Comparison of ENCODE assay signal across 23 cellular contexts in genomic region chr5:37533851-37534250, GRCh38.
DNase-seq lines count a peak whose midpoint lies in the region; ATAC-seq, FAIRE-seq and TF ChIP-seq lines count a peak whose summit lies in the region.
"Had no signal": no experiment of that assay in that cellular context is flagged by ENCODE, and none has a peak within 500 bp of the region (broad histone marks: within the 10 kb centered on the region; RNA-seq: fewer than 3 reads in every experiment).

No MANE protein-coding gene starts in this region.

- no peaks in the 10 kb centered on the region for H3K36me3 ChIP-seq in adipocyte (ENCODE audit: control insufficient read depth, insufficient read depth, low read length, severe bottlenecking)
- H3K36me3 ChIP-seq: neural progenitor cell, uterus had no signal

- H3K4me3 Mint-ChIP-seq in HFFc6 = no peak overlapping the region
- H3K4me3 Mint-ChIP-seq: activated B cell treated with CpG ODN at 0.5 μM for 24 hours; activated CD4-positive, alpha-beta memory T cell treated with anti-CD3 and anti-CD28 coated beads, Interleukin-2, amount 10 ng/mL, durations not matched to agents 7 days and 5 days; activated naive CD4-positive, alpha-beta T cell treated with anti-CD3 and anti-CD28 coated beads for 36 hours; activated T-cell treated with anti-CD3 and anti-CD28 coated beads, Interleukin-2, amount 50 U/mL, for 24 hours; neural progenitor cell; T-helper 2 cell treated with Interferon-gamma antibody and Interleukin-4, amounts not matched to agents 5 μg/mL and 100 μg/mL, for 36 hours had no signal

- H3K9me3 ChIP-seq in A549 (no peaks in the 10 kb centered on the region), adipocyte (ENCODE audit: control insufficient read depth, low read length) (no peaks in the 10 kb centered on the region)
- H3K9me3 ChIP-seq: uterus had no signal

- no peak for TF ChIP-seq EP300 in A549 (IDR thresholded peaks at IDR 0.05)

- H3K36me3 Mint-ChIP-seq in HFFc6 (ENCODE audit: low read depth) = peaks cover 8% of the 10 kb centered on the region; the same call in 1 of the 2 replicates

- H3K9me3 Mint-ChIP-seq in HFFc6 = no peaks in the 10 kb centered on the region

- DNase-seq in A549 (ENCODE audit: low read depth in 1 of 2, low spot score in 1 of 2) (peak in 1 of 2 experiments; percentile 53), HFFc6 (peak; percentile 60), adipocyte (ENCODE audit: low read depth) (peak; percentile 18), foreskin keratinocyte (peak; percentile 88 to 96), ecto neural progenitor cell (ENCODE audit: low spot score) (no peak)
- DNase-seq in effector CD4-positive, alpha-beta T cell = no peak
- no peak for DNase-seq in central memory CD4-positive, alpha-beta T cell
- DNase-seq: activated B cell treated with CpG ODN at 0.5 μM for 24 hours; activated CD4-positive, alpha-beta memory T cell treated with anti-CD3 and anti-CD28 coated beads, Interleukin-2, amount 10 ng/mL, durations not matched to agents 7 days and 5 days; activated naive CD4-positive, alpha-beta T cell treated with anti-CD3 and anti-CD28 coated beads for 36 hours; activated T-cell treated with anti-CD3 and anti-CD28 coated beads, Interleukin-2, amount 50 U/mL, for 24 hours; DMS 273 treated with DMSO at 0.1 percent for 48 hours; left ventricle myocardium inferior; NCI-H1417; NCI-H526 treated with DMSO at 0.1 percent for 48 hours; spleen; substantia nigra; uterus had no signal

- H3K4me1 ChIP-seq in A549 (peaks cover 5% of the 10 kb centered on the region), adipocyte (ENCODE audit: control insufficient read depth, insufficient read depth, low read length) (no peaks in the 10 kb centered on the region), foreskin keratinocyte (peaks cover under 1% of the 10 kb centered on the region)
- H3K4me1 ChIP-seq: left ventricle myocardium inferior, neural progenitor cell, spleen, uterus had no signal

- 84% methylated on average over 5 of the region's 6 CpGs for WGBS in A549 (ENCODE audit: missing lambda C conversion rate)

- no peak for TF ChIP-seq POLR2A in A549 (IDR thresholded peaks at IDR 0.05; ENCODE audit: low read length)

- no peaks in the 10 kb centered on the region for H3K27me3 Mint-ChIP-seq in HFFc6 (ENCODE audit: insufficient read depth)
- H3K27me3 Mint-ChIP-seq: activated B cell treated with CpG ODN at 0.5 μM for 24 hours; activated CD4-positive, alpha-beta memory T cell treated with anti-CD3 and anti-CD28 coated beads, Interleukin-2, amount 10 ng/mL, durations not matched to agents 7 days and 5 days; activated T-cell treated with anti-CD3 and anti-CD28 coated beads, Interleukin-2, amount 50 U/mL, for 24 hours had no signal

- H3K9ac ChIP-seq in adipocyte (ENCODE audit: low read length) = no peak overlapping the region
- H3K9ac ChIP-seq: neural progenitor cell had no signal

- H3K4me1 Mint-ChIP-seq in HFFc6 (ENCODE audit: low read depth) = peaks cover 27% of the 10 kb centered on the region
- H3K4me1 Mint-ChIP-seq: activated B cell treated with CpG ODN at 0.5 μM for 24 hours; activated CD4-positive, alpha-beta memory T cell treated with anti-CD3 and anti-CD28 coated beads, Interleukin-2, amount 10 ng/mL, durations not matched to agents 7 days and 5 days; neural progenitor cell had no signal

- H3K27me3 ChIP-seq in adipocyte (replicated peaks; ENCODE audit: control insufficient read depth, insufficient read depth, low read length) (no peaks in the 10 kb centered on the region), foreskin keratinocyte (no peaks in the 10 kb centered on the region)
- H3K27me3 ChIP-seq: neural progenitor cell, spleen, uterus had no signal

- TF ChIP-seq RAD21 in A549 (conservative IDR thresholded peaks at IDR 0.05 in 1 of 2, IDR thresholded peaks at IDR 0.05 in 1 of 2) = no peak

- H3K27ac ChIP-seq in A549 = peak overlapping the region in 1 of 2 experiments; percentile 71; a peak in 3 of 6 replicates
- H3K27ac ChIP-seq in foreskin keratinocyte = no peak overlapping the region
- H3K27ac ChIP-seq: C4-2B, left ventricle myocardium inferior, neural progenitor cell, spleen, uterus had no signal

- POLR2A ChIA-PET in A549 (lab: Yijun Ruan, JAX) = interaction anchor here (0.6 kb wide), 1 partner anchor 204 kb away, joined by 4 read pairs; no protein-coding TSS in a partner anchor

- peak overlapping the region; percentile 24; the same call in 1 of the 2 replicates for H3K27ac Mint-ChIP-seq in HFFc6
- H3K27ac Mint-ChIP-seq: activated B cell treated with CpG ODN at 0.5 μM for 24 hours; activated CD4-positive, alpha-beta memory T cell treated with anti-CD3 and anti-CD28 coated beads, Interleukin-2, amount 10 ng/mL, durations not matched to agents 7 days and 5 days; activated naive CD4-positive, alpha-beta T cell treated with anti-CD3 and anti-CD28 coated beads for 36 hours; activated T-cell treated with anti-CD3 and anti-CD28 coated beads, Interleukin-2, amount 50 U/mL, for 24 hours; neural progenitor cell; T-helper 2 cell treated with Interferon-gamma antibody and Interleukin-4, amounts not matched to agents 5 μg/mL and 100 μg/mL, for 36 hours had no signal

- peak overlapping the region; percentile 34; the same call in 2 of the 3 replicates for H3K4me2 ChIP-seq in A549
- H3K4me2 ChIP-seq: neural progenitor cell had no signal

- H3K4me3 ChIP-seq in A549 = no peak overlapping the region
- no peak overlapping the region for H3K4me3 ChIP-seq in adipocyte (ENCODE audit: low read length)
- H3K4me3 ChIP-seq: left ventricle myocardium inferior, neural progenitor cell, spleen, uterus had no signal

- ATAC-seq in A549 (peak; percentile 83 to 92), foreskin keratinocyte (peak; percentile 98), HG02885 (IDR thresholded peaks at IDR 0.05; ENCODE audit: poor library complexity, unreplicated experiment) (no peak)

- FAIRE-seq in A549 (lab: Jason Lieb, UNC) = no peak
- FAIRE-seq: endothelial cell of umbilical vein had no signal

- no peak for TF ChIP-seq CTCF in A549 (IDR thresholded peaks at IDR 0.05)
- TF ChIP-seq CTCF in HFFc6 (IDR thresholded peaks at IDR 0.05) = no peak
- TF ChIP-seq CTCF in foreskin keratinocyte (conservative IDR thresholded peaks at IDR 0.05) = no peak

- CTCF ChIA-PET in A549 (lab: Yijun Ruan, JAX) = interaction anchor here (1.7 kb wide), 1 partner anchor 121 kb away, joined by 4 read pairs; no protein-coding TSS in a partner anchor

TF ChIP-seq in A549, 52 proteins besides CTCF, POLR2A, EP300 and RAD21:
- no peak for TF ChIP-seq ATOH8 (CRISPR knock-in tag; IDR thresholded peaks at IDR 0.05; ENCODE audit: low read depth)
- TF ChIP-seq, protein P1, sequence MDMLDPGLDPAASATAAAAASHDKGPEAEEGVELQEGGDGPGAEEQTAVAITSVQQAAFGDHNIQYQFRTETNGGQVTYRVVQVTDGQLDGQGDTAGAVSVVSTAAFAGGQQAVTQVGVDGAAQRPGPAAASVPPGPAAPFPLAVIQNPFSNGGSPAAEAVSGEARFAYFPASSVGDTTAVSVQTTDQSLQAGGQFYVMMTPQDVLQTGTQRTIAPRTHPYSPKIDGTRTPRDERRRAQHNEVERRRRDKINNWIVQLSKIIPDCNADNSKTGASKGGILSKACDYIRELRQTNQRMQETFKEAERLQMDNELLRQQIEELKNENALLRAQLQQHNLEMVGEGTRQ (IDR thresholded peaks at IDR 0.05) = no peak
- TF ChIP-seq TP53 (CRISPR knock-in tag; IDR thresholded peaks at IDR 0.05) = no peak
- TF ChIP-seq, protein P2, sequence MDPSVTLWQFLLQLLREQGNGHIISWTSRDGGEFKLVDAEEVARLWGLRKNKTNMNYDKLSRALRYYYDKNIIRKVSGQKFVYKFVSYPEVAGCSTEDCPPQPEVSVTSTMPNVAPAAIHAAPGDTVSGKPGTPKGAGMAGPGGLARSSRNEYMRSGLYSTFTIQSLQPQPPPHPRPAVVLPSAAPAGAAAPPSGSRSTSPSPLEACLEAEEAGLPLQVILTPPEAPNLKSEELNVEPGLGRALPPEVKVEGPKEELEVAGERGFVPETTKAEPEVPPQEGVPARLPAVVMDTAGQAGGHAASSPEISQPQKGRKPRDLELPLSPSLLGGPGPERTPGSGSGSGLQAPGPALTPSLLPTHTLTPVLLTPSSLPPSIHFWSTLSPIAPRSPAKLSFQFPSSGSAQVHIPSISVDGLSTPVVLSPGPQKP (IDR thresholded peaks at IDR 0.05; ENCODE audit: low read depth, low read length) = no peak
- no peak for TF ChIP-seq HOXB5 (CRISPR knock-in tag; IDR thresholded peaks at IDR 0.05)
- TF ChIP-seq BCL3 (IDR thresholded peaks at IDR 0.05) = no peak
- no peak for TF ChIP-seq RFX5 (IDR thresholded peaks at IDR 0.05)
- TF ChIP-seq ZNF302 (CRISPR knock-in tag; IDR thresholded peaks at IDR 0.05) = no peak
- no peak for TF ChIP-seq HMGXB4 (CRISPR knock-in tag; IDR thresholded peaks at IDR 0.05; ENCODE audit: borderline replicate concordance)
- TF ChIP-seq KDM5A (IDR thresholded peaks at IDR 0.05) = no peak
TF ChIP-seq in A549: peak in this region for 0.

Comparison
In these comparisons a context has a peak if more than half of its experiments do, and no peak if none do; other contexts are left out.
1. DNase-seq: peak in HFFc6 (single experiment), adipocyte (single experiment) and foreskin keratinocyte (2 of 2); none in effector CD4-positive, alpha-beta T cell (single experiment), ecto neural progenitor cell (single experiment) and central memory CD4-positive, alpha-beta T cell (single experiment).